1 cellular context compared by ENCODE assay signal in genomic region chr11:108498046-108498815, GRCh38.
TF ChIP-seq lines count a peak whose summit lies in the region.

Gene POGLUT3 (minus strand): TSS chr11:108498384. CDS start chr11:108498366, 18 bp downstream.

TF ChIP-seq in HepG2, 621 proteins besides CTCF, POLR2A, EP300 and RAD21 (continued from another document and continues in another):
- TF ChIP-seq, protein P1, sequence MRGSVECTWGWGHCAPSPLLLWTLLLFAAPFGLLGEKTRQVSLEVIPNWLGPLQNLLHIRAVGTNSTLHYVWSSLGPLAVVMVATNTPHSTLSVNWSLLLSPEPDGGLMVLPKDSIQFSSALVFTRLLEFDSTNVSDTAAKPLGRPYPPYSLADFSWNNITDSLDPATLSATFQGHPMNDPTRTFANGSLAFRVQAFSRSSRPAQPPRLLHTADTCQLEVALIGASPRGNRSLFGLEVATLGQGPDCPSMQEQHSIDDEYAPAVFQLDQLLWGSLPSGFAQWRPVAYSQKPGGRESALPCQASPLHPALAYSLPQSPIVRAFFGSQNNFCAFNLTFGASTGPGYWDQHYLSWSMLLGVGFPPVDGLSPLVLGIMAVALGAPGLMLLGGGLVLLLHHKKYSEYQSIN (CRISPR knock-in tag; IDR thresholded peaks at IDR 0.05; ENCODE audit: borderline replicate concordance) = no peak
- TF ChIP-seq U2AF2 (IDR thresholded peaks at IDR 0.05; ENCODE audit: low read depth, low read length) (peak; percentile 84; the same call in 1 of the 2 replicates), RFXANK (CRISPR knock-in tag; IDR thresholded peaks at IDR 0.05) (no peak), JUND (CRISPR knock-in tag; IDR thresholded peaks at IDR 0.05) (no peak), KLF15 (CRISPR knock-in tag; IDR thresholded peaks at IDR 0.05; ENCODE audit: borderline replicate concordance) (no peak), PRDM10 (CRISPR knock-in tag; IDR thresholded peaks at IDR 0.05; ENCODE audit: low read depth) (no peak), PBX2 (CRISPR knock-in tag; IDR thresholded peaks at IDR 0.05) (no peak), ZFP91 (CRISPR knock-in tag; IDR thresholded peaks at IDR 0.05; ENCODE audit: borderline replicate concordance) (peak; percentile 76), PTBP1 (IDR thresholded peaks at IDR 0.05; ENCODE audit: low read depth, low read length, poor library complexity, severe bottlenecking) (no peak), ARID2 (CRISPR knock-in tag; IDR thresholded peaks at IDR 0.05; ENCODE audit: borderline replicate concordance) (no peak), REL (CRISPR knock-in tag; conservative IDR thresholded peaks at IDR 0.05) (no peak), ZUFSP (CRISPR knock-in tag; IDR thresholded peaks at IDR 0.05; ENCODE audit: borderline replicate concordance) (no peak), ZNF672 (CRISPR knock-in tag; IDR thresholded peaks at IDR 0.05) (no peak), HCFC1 (IDR thresholded peaks at IDR 0.05; ENCODE audit: low read depth, low read length) (no peak), ATM (IDR thresholded peaks at IDR 0.05; ENCODE audit: borderline replicate concordance) (no peak), REXO4 (CRISPR knock-in tag; IDR thresholded peaks at IDR 0.05; ENCODE audit: borderline replicate concordance) (no peak), NR2F2 (IDR thresholded peaks at IDR 0.05; ENCODE audit: borderline replicate concordance, low read depth) (no peak), PBX3 (CRISPR knock-in tag; IDR thresholded peaks at IDR 0.05; ENCODE audit: borderline replicate concordance) (no peak), ZNF260 (CRISPR knock-in tag; IDR thresholded peaks at IDR 0.05; ENCODE audit: borderline replicate concordance, low read depth) (no peak), ZNF501 (CRISPR knock-in tag; IDR thresholded peaks at IDR 0.05) (no peak), ZFP36L1 (CRISPR knock-in tag; IDR thresholded peaks at IDR 0.05) (no peak), ZNF772 (CRISPR knock-in tag; IDR thresholded peaks at IDR 0.05) (no peak), NPAS2 (CRISPR knock-in tag; IDR thresholded peaks at IDR 0.05; ENCODE audit: borderline replicate concordance) (no peak), MAX (IDR thresholded peaks at IDR 0.05) (peak; percentile 91), SNAI1 (CRISPR knock-in tag; IDR thresholded peaks at IDR 0.05; ENCODE audit: borderline replicate concordance) (no peak), MIER3 (CRISPR knock-in tag; IDR thresholded peaks at IDR 0.05; ENCODE audit: borderline replicate concordance) (no peak), SMARCE1 (IDR thresholded peaks at IDR 0.05; ENCODE audit: borderline replicate concordance) (no peak)
- TF ChIP-seq, protein P2, sequence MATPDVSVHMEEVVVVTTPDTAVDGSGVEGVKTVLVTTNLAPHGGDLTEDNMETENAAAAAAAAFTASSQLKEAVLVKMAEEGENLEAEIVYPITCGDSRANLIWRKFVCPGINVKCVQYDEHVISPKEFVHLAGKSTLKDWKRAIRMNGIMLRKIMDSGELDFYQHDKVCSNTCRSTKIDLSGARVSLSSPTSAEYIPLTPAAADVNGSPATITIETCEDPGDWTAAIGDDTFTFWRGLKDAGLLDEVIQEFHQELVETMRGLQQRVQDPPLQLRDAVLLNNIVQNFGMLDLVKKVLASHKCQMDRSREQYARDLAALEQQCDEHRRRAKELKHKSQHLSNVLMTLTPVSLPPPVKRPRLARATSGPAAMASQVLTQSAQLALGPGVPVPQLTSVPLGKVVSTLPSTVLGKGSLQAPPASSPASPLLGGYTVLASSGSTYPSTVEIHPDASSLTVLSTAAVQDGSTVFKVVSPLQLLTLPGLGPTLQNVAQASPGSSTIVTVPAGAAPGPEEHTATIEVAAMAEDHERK (CRISPR knock-in tag; IDR thresholded peaks at IDR 0.05; ENCODE audit: low read depth) = no peak
- TF ChIP-seq, protein P3, sequence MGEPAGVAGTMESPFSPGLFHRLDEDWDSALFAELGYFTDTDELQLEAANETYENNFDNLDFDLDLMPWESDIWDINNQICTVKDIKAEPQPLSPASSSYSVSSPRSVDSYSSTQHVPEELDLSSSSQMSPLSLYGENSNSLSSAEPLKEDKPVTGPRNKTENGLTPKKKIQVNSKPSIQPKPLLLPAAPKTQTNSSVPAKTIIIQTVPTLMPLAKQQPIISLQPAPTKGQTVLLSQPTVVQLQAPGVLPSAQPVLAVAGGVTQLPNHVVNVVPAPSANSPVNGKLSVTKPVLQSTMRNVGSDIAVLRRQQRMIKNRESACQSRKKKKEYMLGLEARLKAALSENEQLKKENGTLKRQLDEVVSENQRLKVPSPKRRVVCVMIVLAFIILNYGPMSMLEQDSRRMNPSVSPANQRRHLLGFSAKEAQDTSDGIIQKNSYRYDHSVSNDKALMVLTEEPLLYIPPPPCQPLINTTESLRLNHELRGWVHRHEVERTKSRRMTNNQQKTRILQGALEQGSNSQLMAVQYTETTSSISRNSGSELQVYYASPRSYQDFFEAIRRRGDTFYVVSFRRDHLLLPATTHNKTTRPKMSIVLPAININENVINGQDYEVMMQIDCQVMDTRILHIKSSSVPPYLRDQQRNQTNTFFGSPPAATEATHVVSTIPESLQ (CRISPR knock-in tag; conservative IDR thresholded peaks at IDR 0.05) = no peak
- TF ChIP-seq, protein P4, sequence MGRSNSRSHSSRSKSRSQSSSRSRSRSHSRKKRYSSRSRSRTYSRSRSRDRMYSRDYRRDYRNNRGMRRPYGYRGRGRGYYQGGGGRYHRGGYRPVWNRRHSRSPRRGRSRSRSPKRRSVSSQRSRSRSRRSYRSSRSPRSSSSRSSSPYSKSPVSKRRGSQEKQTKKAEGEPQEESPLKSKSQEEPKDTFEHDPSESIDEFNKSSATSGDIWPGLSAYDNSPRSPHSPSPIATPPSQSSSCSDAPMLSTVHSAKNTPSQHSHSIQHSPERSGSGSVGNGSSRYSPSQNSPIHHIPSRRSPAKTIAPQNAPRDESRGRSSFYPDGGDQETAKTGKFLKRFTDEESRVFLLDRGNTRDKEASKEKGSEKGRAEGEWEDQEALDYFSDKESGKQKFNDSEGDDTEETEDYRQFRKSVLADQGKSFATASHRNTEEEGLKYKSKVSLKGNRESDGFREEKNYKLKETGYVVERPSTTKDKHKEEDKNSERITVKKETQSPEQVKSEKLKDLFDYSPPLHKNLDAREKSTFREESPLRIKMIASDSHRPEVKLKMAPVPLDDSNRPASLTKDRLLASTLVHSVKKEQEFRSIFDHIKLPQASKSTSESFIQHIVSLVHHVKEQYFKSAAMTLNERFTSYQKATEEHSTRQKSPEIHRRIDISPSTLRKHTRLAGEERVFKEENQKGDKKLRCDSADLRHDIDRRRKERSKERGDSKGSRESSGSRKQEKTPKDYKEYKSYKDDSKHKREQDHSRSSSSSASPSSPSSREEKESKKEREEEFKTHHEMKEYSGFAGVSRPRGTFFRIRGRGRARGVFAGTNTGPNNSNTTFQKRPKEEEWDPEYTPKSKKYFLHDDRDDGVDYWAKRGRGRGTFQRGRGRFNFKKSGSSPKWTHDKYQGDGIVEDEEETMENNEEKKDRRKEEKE (IDR thresholded peaks at IDR 0.05) = no peak
- TF ChIP-seq, protein P5, sequence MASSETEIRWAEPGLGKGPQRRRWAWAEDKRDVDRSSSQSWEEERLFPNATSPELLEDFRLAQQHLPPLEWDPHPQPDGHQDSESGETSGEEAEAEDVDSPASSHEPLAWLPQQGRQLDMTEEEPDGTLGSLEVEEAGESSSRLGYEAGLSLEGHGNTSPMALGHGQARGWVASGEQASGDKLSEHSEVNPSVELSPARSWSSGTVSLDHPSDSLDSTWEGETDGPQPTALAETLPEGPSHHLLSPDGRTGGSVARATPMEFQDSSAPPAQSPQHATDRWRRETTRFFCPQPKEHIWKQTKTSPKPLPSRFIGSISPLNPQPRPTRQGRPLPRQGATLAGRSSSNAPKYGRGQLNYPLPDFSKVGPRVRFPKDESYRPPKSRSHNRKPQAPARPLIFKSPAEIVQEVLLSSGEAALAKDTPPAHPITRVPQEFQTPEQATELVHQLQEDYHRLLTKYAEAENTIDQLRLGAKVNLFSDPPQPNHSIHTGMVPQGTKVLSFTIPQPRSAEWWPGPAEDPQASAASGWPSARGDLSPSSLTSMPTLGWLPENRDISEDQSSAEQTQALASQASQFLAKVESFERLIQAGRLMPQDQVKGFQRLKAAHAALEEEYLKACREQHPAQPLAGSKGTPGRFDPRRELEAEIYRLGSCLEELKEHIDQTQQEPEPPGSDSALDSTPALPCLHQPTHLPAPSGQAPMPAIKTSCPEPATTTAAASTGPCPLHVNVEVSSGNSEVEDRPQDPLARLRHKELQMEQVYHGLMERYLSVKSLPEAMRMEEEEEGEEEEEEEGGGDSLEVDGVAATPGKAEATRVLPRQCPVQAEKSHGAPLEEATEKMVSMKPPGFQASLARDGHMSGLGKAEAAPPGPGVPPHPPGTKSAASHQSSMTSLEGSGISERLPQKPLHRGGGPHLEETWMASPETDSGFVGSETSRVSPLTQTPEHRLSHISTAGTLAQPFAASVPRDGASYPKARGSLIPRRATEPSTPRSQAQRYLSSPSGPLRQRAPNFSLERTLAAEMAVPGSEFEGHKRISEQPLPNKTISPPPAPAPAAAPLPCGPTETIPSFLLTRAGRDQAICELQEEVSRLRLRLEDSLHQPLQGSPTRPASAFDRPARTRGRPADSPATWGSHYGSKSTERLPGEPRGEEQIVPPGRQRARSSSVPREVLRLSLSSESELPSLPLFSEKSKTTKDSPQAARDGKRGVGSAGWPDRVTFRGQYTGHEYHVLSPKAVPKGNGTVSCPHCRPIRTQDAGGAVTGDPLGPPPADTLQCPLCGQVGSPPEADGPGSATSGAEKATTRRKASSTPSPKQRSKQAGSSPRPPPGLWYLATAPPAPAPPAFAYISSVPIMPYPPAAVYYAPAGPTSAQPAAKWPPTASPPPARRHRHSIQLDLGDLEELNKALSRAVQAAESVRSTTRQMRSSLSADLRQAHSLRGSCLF (CRISPR knock-in tag; IDR thresholded peaks at IDR 0.05; ENCODE audit: borderline replicate concordance) = no peak
